12 cellular contexts compared by ENCODE assay signal in genomic region chr5:102231693-102232619, GRCh38.
DNase-seq lines count a peak whose midpoint lies in the region; ATAC-seq, FAIRE-seq and TF ChIP-seq lines count a peak whose summit lies in the region.
"Had no signal": no experiment of that assay in that cellular context is flagged by ENCODE, and none has a peak within 500 bp of the region (broad histone marks: within the 10 kb centered on the region; RNA-seq: fewer than 3 reads in every experiment).

No MANE protein-coding gene starts in this region.

- H3K4me1 ChIP-seq in SJCRH30 = no peaks in the 10 kb centered on the region
- H3K4me1 ChIP-seq in vagina = no peaks in the 10 kb centered on the region

- TF ChIP-seq CTCF in vagina (IDR thresholded peaks at IDR 0.05) = no peak

- no peak overlapping the region for H3K27ac ChIP-seq in SJCRH30
- H3K27ac ChIP-seq in vagina = no peak overlapping the region

- intact Hi-C loops in vagina (cut with DNase I) = no loop called here

- no peaks in the 10 kb centered on the region for H3K9me3 ChIP-seq in SJCRH30 (replicated peaks)
- H3K9me3 ChIP-seq in vagina = no peaks in the 10 kb centered on the region
- H3K9me3 ChIP-seq: mucosa of descending colon had no signal

- DNase-seq in UCSD-AML1 (lab: John Stamatoyannopoulos, UW; ENCODE audit: unreplicated experiment) = peak; percentile 8
- no peak for DNase-seq in RCC 7860 (ENCODE audit: low spot score)
- no peak for DNase-seq in SJCRH30
- no peak for DNase-seq in activated CD8-positive, alpha-beta memory T cell treated with anti-CD3 and anti-CD28 coated beads for 24 hours
- DNase-seq in vagina (ENCODE audit: extremely low spot score in 2 of 2) = no peak
- DNase-seq: activated CD4-positive, alpha-beta T cell treated with anti-CD3 and anti-CD28 coated beads, Interleukin-2, amount 50 U/mL, for 1 hour; mucosa of descending colon; substantia nigra had no signal

- H3K4me3 ChIP-seq in SJCRH30 (no peak overlapping the region), vagina (no peak overlapping the region)
- H3K4me3 ChIP-seq: mucosa of descending colon had no signal

- TF ChIP-seq POLR2A in vagina (IDR thresholded peaks at IDR 0.05) = no peak

- ATAC-seq in GM18499 (IDR thresholded peaks at IDR 0.05; ENCODE audit: insufficient read depth, unreplicated experiment) (peak; percentile 89), GM19452 (IDR thresholded peaks at IDR 0.05; ENCODE audit: unreplicated experiment) (peak; percentile 83), HG02981 (IDR thresholded peaks at IDR 0.05; ENCODE audit: unreplicated experiment) (peak; percentile 72)
- ATAC-seq: mucosa of descending colon, Panc1 had no signal

- FAIRE-seq in RCC 7860 (lab: Jason Lieb, UNC) = no peak

- no peaks in the 10 kb centered on the region for H3K27me3 ChIP-seq in SJCRH30
- H3K27me3 ChIP-seq in vagina = no peaks in the 10 kb centered on the region

- H3K36me3 ChIP-seq in SJCRH30 (no peaks in the 10 kb centered on the region), vagina (no peaks in the 10 kb centered on the region)
